Comparison of ENCODE assay signal across 7 cellular contexts in genomic region chr3:19348929-19349564, GRCh38.
DNase-seq lines count a peak whose midpoint lies in the region; ATAC-seq and TF ChIP-seq lines count a peak whose summit lies in the region.

No MANE protein-coding gene starts in this region.

- H3K36me3 Mint-ChIP-seq in glutamatergic neuron (ENCODE audit: unreplicated experiment): no peaks in the 10 kb centered on the region

- peak overlapping the region; percentile 75 for H3K4me2 ChIP-seq in DOHH2 (ENCODE audit: low read length)
- peak overlapping the region; percentile 94 for H3K4me2 ChIP-seq in SU-DHL-6 (ENCODE audit: low read depth, low read length, poor library complexity, severe bottlenecking)

- H3K27ac ChIP-seq in DOHH2 (ENCODE audit: low read depth, low read length): peak overlapping the region; percentile 97
- peak overlapping the region; percentile 99 for H3K27ac ChIP-seq in SU-DHL-6 (ENCODE audit: low read depth, low read length)
- no peak overlapping the region for H3K27ac ChIP-seq in tibial artery

- H3K9me3 Mint-ChIP-seq in glutamatergic neuron (ENCODE audit: unreplicated experiment): no peaks in the 10 kb centered on the region

- H3K4me3 Mint-ChIP-seq in glutamatergic neuron (ENCODE audit: unreplicated experiment): no peak overlapping the region

- H3F3A ChIP-seq in DOHH2 (ENCODE audit: control insufficient read depth, insufficient read depth): peaks cover 30% of the 10 kb centered on the region
- peaks cover 32% of the 10 kb centered on the region for H3F3A ChIP-seq in SU-DHL-6 (ENCODE audit: insufficient read depth)

- H3K36me3 ChIP-seq in DOHH2 (ENCODE audit: control insufficient read depth, low read length) (peaks cover 15% of the 10 kb centered on the region), SU-DHL-6 (ENCODE audit: low read length) (0 out of 2 replicates have a peak, but pooled peaks cover 7% of the 10 kb centered on the region), tibial artery (no peaks in the 10 kb centered on the region)

- H3K4me3 ChIP-seq in DOHH2 (ENCODE audit: low read length) (peak overlapping the region; percentile 64), SU-DHL-6 (ENCODE audit: insufficient read depth, low read length, poor library complexity, severe bottlenecking) (peak overlapping the region; percentile 51), tibial artery (no peak overlapping the region)

- H3K27me3 Mint-ChIP-seq in glutamatergic neuron (ENCODE audit: unreplicated experiment): no peaks in the 10 kb centered on the region

- H3K9ac ChIP-seq in SU-DHL-6 (ENCODE audit: low read length): peak overlapping the region; percentile 66

- H3K9me3 ChIP-seq in DOHH2 (ENCODE audit: control insufficient read depth, insufficient read depth, low read length) (no peaks in the 10 kb centered on the region), SU-DHL-6 (ENCODE audit: insufficient read depth, low read length) (no peaks in the 10 kb centered on the region), tibial artery (no peaks in the 10 kb centered on the region)

- H4K20me1 ChIP-seq in DOHH2 (ENCODE audit: control insufficient read depth, insufficient read depth, low read depth, low read length) (no peaks in the 10 kb centered on the region), SU-DHL-6 (ENCODE audit: low read depth, low read length) (no peaks in the 10 kb centered on the region)

- H2AFZ ChIP-seq in SU-DHL-6 (ENCODE audit: low read depth, low read length, severe bottlenecking): no peak overlapping the region

- DNase-seq in GM19240 (ENCODE audit: insufficient read length, low spot score) (peak; percentile 8), glutamatergic neuron (no peak), tibial artery (no peak)
- no peak for DNase-seq in stimulated activated CD4-positive, alpha-beta T cell treated with anti-CD3 and anti-CD28 coated beads, Interleukin-12 subunit alpha, Interleukin-12 subunit beta, amount 100 ng/mL, for 4 hours

- no peak overlapping the region for H3K27ac Mint-ChIP-seq in glutamatergic neuron (ENCODE audit: unreplicated experiment)

- H3K4me1 Mint-ChIP-seq in glutamatergic neuron (ENCODE audit: low read depth, unreplicated experiment): peaks cover 9% of the 10 kb centered on the region

- intact Hi-C loops in tibial artery (cut with DNase I; ENCODE audit: low total_unique reads): loop anchor here (2.0 to 10.0 kb wide), 2 partner anchors 196 to 516 kb away; no protein-coding TSS in a partner anchor

- H3K9me2 ChIP-seq in DOHH2 (replicated peaks; ENCODE audit: control insufficient read depth, low read length) (no peaks in the 10 kb centered on the region), SU-DHL-6 (replicated peaks; ENCODE audit: insufficient read depth, low read length) (no peaks in the 10 kb centered on the region)

- TF ChIP-seq CTCF in DOHH2 (IDR thresholded peaks at IDR 0.05; ENCODE audit: low read depth, low read length, poor library complexity, severe bottlenecking) (peak; percentile 34), SU-DHL-6 (IDR thresholded peaks at IDR 0.05; ENCODE audit: insufficient read depth, low read length, poor library complexity, severe bottlenecking) (peak; percentile 61), glutamatergic neuron (IDR thresholded peaks at IDR 0.05; ENCODE audit: partially characterized antibody, unreplicated experiment) (peak; percentile 75), tibial artery (IDR thresholded peaks at IDR 0.05) (peak; percentile 55 to 85)

- peak; percentile 77 for ATAC-seq in HG03280 (IDR thresholded peaks at IDR 0.05; ENCODE audit: unreplicated experiment)

- H3K4me1 ChIP-seq in DOHH2 (ENCODE audit: control insufficient read depth, low read length): peaks cover 58% of the 10 kb centered on the region
- H3K4me1 ChIP-seq in tibial artery: peaks cover 0 to 11% (median 3%) of the 10 kb centered on the region in 4 donors

- H3K79me2 ChIP-seq in DOHH2 (ENCODE audit: control insufficient read depth, low read length) (no peaks in the 10 kb centered on the region), SU-DHL-6 (ENCODE audit: insufficient read depth, low read length) (peaks cover 4% of the 10 kb centered on the region; the same call in 1 of the 2 replicates)

- no peaks in the 10 kb centered on the region for H3K27me3 ChIP-seq in DOHH2 (ENCODE audit: control insufficient read depth, low read length)
- H3K27me3 ChIP-seq in SU-DHL-6 (ENCODE audit: low read length): no peaks in the 10 kb centered on the region
- no peaks in the 10 kb centered on the region for H3K27me3 ChIP-seq in tibial artery

Comparison
In these comparisons a context has a peak if more than half of its experiments do, and no peak if none do; other contexts are left out.
1. H3K27ac ChIP-seq: peak in DOHH2 (single experiment) and SU-DHL-6 (single experiment); none in tibial artery (0 of 2).
2. H3K4me3 ChIP-seq: peak in DOHH2 (single experiment) and SU-DHL-6 (single experiment); none in tibial artery (0 of 2).
3. Peak in every context shown above with its lines, with median percentiles within 50 percentile points of each other: CTCF ChIP-seq.